ENCODE assay signal across 1 cellular context in the genomic region with DNA sequence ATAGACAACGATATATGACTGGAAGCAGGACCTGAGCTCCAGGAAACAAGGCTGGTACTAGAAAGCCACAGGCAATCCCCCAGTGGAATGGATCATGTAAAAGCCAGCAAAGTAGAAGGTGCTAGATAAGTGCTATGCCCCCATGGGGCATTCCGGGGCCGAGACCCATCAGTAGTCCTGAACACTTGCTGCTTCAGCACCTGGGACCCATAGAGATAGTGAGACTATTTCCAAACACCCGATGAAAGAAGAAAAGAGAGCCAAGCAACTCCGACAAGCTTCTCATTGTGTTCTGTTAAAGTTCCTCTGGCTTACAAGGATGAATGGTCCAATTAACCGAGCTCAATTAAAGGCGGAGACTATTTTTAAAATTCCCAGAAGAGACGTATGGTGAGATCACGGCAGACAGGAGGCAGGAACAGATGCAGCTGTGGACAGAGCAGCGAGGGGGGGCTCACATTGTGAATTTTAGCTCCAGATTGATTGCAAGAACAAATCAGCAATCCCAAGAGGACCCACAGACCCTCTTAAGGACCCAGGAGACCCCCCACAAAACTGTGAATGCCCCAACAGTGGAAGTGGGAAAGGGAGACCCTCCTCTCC.
TF ChIP-seq lines count a peak whose summit lies in the region.

No MANE protein-coding gene starts in this region.

TF ChIP-seq in HepG2, 621 proteins besides CTCF, POLR2A, EP300 and RAD21:
- TF ChIP-seq ZNF512 (CRISPR knock-in tag; IDR thresholded peaks at IDR 0.05) (no peak), ZNF75D (CRISPR knock-in tag; IDR thresholded peaks at IDR 0.05; ENCODE audit: borderline replicate concordance) (no peak), ZNF768 (CRISPR knock-in tag; IDR thresholded peaks at IDR 0.05) (no peak), YEATS2 (CRISPR knock-in tag; IDR thresholded peaks at IDR 0.05; ENCODE audit: borderline replicate concordance) (no peak), GPBP1L1 (CRISPR knock-in tag; IDR thresholded peaks at IDR 0.05) (no peak), IRF1 (CRISPR knock-in tag; IDR thresholded peaks at IDR 0.05; ENCODE audit: low read depth) (no peak), TOE1 (CRISPR knock-in tag; IDR thresholded peaks at IDR 0.05) (no peak), IKZF4 (CRISPR knock-in tag; IDR thresholded peaks at IDR 0.05; ENCODE audit: borderline replicate concordance, low read depth, not compliant biosample characterization) (no peak)
- TF ChIP-seq, protein P1, sequence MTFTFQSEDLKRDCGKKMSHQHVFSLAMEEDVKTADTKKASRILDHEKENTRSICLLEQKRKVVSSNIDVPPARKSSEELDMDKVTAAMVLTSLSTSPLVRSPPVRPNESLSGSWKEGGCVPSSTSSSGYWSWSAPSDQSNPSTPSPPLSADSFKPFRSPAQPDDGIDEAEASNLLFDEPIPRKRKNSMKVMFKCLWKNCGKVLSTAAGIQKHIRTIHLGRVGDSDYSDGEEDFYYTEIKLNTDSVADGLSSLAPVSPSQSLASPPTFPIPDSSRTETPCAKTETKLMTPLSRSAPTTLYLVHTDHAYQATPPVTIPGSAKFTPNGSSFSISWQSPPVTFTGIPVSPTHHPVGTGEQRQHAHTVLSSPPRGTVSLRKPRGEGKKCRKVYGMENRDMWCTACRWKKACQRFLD (CRISPR knock-in tag; IDR thresholded peaks at IDR 0.05; ENCODE audit: borderline replicate concordance): no peak
- TF ChIP-seq, protein P2, sequence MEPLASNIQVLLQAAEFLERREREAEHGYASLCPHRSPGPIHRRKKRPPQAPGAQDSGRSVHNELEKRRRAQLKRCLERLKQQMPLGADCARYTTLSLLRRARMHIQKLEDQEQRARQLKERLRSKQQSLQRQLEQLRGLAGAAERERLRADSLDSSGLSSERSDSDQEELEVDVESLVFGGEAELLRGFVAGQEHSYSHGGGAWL (CRISPR knock-in tag; IDR thresholded peaks at IDR 0.05): no peak
- TF ChIP-seq, protein P3, sequence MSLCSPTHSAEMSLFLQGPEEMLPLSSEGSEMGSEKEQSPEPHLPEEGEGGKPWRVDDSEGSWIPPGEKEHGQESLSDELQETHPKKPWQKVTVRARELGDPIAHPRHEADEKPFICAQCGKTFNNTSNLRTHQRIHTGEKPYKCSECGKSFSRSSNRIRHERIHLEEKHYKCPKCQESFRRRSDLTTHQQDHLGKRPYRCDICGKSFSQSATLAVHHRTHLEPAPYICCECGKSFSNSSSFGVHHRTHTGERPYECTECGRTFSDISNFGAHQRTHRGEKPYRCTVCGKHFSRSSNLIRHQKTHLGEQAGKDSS (CRISPR knock-in tag; IDR thresholded peaks at IDR 0.05; ENCODE audit: borderline replicate concordance, low read depth): no peak
